In genomic region chr17:39674702-39675389, GRCh38 we compare ENCODE assay signal across 1 cellular context.
TF ChIP-seq lines count a peak whose summit lies in the region.

No MANE protein-coding gene starts in this region.

TF ChIP-seq in K562, 482 proteins besides CTCF, POLR2A, EP300 and RAD21:
- no peak for TF ChIP-seq CTBP1 (IDR thresholded peaks at IDR 0.05; ENCODE audit: borderline replicate concordance)
- no peak for TF ChIP-seq UBTF (IDR thresholded peaks at IDR 0.05; ENCODE audit: borderline replicate concordance in 1 of 2, low read depth in 2 of 2, low read length in 2 of 2)
- peak; percentile 81 for TF ChIP-seq EGR1 (conservative IDR thresholded peaks at IDR 0.05)
- TF ChIP-seq PRDM10 (IDR thresholded peaks at IDR 0.05; ENCODE audit: partially characterized antibody): peak; percentile 56
- TF ChIP-seq E2F5 (CRISPR knock-in tag; IDR thresholded peaks at IDR 0.05): no peak
- TF ChIP-seq ATF2 (CRISPR knock-in tag; IDR thresholded peaks at IDR 0.05): no peak
- TF ChIP-seq DIDO1 (tag; IDR thresholded peaks at IDR 0.05; ENCODE audit: low read depth): no peak
- TF ChIP-seq VEZF1 (CRISPR knock-in tag; IDR thresholded peaks at IDR 0.05): peak; percentile 53
- TF ChIP-seq SRSF9 (IDR thresholded peaks at IDR 0.05; ENCODE audit: borderline replicate concordance, low read depth, low read length): no peak
- TF ChIP-seq ZBTB26 (CRISPR knock-in tag; IDR thresholded peaks at IDR 0.05): no peak
- TF ChIP-seq SNRNP70 (optimal IDR thresholded peaks at IDR 0.05; ENCODE audit: low read depth, low read length): no peak
- no peak for TF ChIP-seq NCOA2 (IDR thresholded peaks at IDR 0.05; ENCODE audit: partially characterized antibody in 2 of 2)
- peak; percentile 40; the same call in 1 of the 2 replicates for TF ChIP-seq POLR2G (IDR thresholded peaks at IDR 0.05; ENCODE audit: low read depth, low read length)
- TF ChIP-seq RBM17 (IDR thresholded peaks at IDR 0.05; ENCODE audit: borderline replicate concordance, low read depth, low read length): no peak
- TF ChIP-seq AFF1 (IDR thresholded peaks at IDR 0.05; ENCODE audit: low read depth in 1 of 2, partially characterized antibody in 2 of 2): no peak
- no peak for TF ChIP-seq HSF4 (CRISPR knock-in tag; IDR thresholded peaks at IDR 0.05; ENCODE audit: borderline replicate concordance)
- TF ChIP-seq PTBP1 (IDR thresholded peaks at IDR 0.05; ENCODE audit: low read depth, low read length): no peak
- TF ChIP-seq ZBTB7A (IDR thresholded peaks at IDR 0.05; ENCODE audit: borderline replicate concordance, control insufficient read depth, low read depth, low read length): peak; percentile 69; the same call in 1 of the 2 replicates
- no peak for TF ChIP-seq GATAD2B (IDR thresholded peaks at IDR 0.05; ENCODE audit: borderline replicate concordance)
- no peak for TF ChIP-seq ZNF280B (CRISPR knock-in tag; IDR thresholded peaks at IDR 0.05)
- TF ChIP-seq RCOR1 (IDR thresholded peaks at IDR 0.05; ENCODE audit: borderline replicate concordance in 1 of 2, low read depth in 2 of 2, low read length in 2 of 2): no peak
- no peak for TF ChIP-seq POLR3A (IDR thresholded peaks at IDR 0.05; ENCODE audit: borderline replicate concordance, extremely low read depth, insufficient read depth, insufficient read length)
- TF ChIP-seq MEIS2 (IDR thresholded peaks at IDR 0.05; ENCODE audit: partially characterized antibody): peak; percentile 49
